ENCODE assay signal across 16 cellular contexts in genomic region chr11:132318421-132319157, GRCh38.
DNase-seq lines count a peak whose midpoint lies in the region; ATAC-seq lines count a peak whose summit lies in the region.
"Had no signal": no experiment of that assay in that cellular context is flagged by ENCODE, and none has a peak within 500 bp of the region (broad histone marks: within the 10 kb centered on the region; RNA-seq: fewer than 3 reads in every experiment).

No MANE protein-coding gene starts in this region.

- no peak overlapping the region for H3K27ac ChIP-seq in epithelial cell of prostate
- H3K27ac ChIP-seq: cardiac muscle cell, neutrophil, tibial nerve had no signal

- ATAC-seq in activated CD4-positive, CD25-positive, alpha-beta regulatory T cell treated with anti-CD3 and anti-CD28 coated beads, Interleukin-2, amount 50 U/mL, for 24 hours = peak; percentile 86 to 89

- no peak for DNase-seq in activated CD4-positive, CD25-positive, alpha-beta regulatory T cell treated with anti-CD3 and anti-CD28 coated beads, Interleukin-2, amount 50 U/mL, for 72 hours
- peak; percentile 4 for DNase-seq in OCI-M1 (lab: John Stamatoyannopoulos, UW)
- peak; percentile 26 for DNase-seq in epithelial cell of prostate (ENCODE audit: low read depth, low spot score)
- DNase-seq in renal cortical epithelial cell (ENCODE audit: low read depth) = peak; percentile 2
- no peak for DNase-seq in NCI-H526 (lab: John Stamatoyannopoulos, UW)
- DNase-seq in CD1c-positive myeloid dendritic cell (ENCODE audit: extremely low spot score) = no peak
- no peak for DNase-seq in stimulated activated naive CD4-positive, alpha-beta T cell treated with Interleukin-2 at 50 U/mL for 16 hours (lab: John Stamatoyannopoulos, UW)
- DNase-seq: 8988T; activated CD4-positive, alpha-beta T cell treated with anti-CD3 and anti-CD28 coated beads for 1 hour; Calu3; Karpas-422; NCI-H2081 had no signal

Comparison
In these comparisons a context has a peak if more than half of its experiments do, and no peak if none do; other contexts are left out.
1. DNase-seq: peak in OCI-M1 (single experiment), epithelial cell of prostate (single experiment) and renal cortical epithelial cell (single experiment); none in activated CD4-positive, CD25-positive, alpha-beta regulatory T cell treated with anti-CD3 and anti-CD28 coated beads, Interleukin-2, amount 50 U/mL, for 72 hours (single experiment), NCI-H526 (0 of 2), CD1c-positive myeloid dendritic cell (single experiment) and stimulated activated naive CD4-positive, alpha-beta T cell treated with Interleukin-2 at 50 U/mL for 16 hours (single experiment).